Comparison of ENCODE assay signal across 1 cellular context in the genomic region with DNA sequence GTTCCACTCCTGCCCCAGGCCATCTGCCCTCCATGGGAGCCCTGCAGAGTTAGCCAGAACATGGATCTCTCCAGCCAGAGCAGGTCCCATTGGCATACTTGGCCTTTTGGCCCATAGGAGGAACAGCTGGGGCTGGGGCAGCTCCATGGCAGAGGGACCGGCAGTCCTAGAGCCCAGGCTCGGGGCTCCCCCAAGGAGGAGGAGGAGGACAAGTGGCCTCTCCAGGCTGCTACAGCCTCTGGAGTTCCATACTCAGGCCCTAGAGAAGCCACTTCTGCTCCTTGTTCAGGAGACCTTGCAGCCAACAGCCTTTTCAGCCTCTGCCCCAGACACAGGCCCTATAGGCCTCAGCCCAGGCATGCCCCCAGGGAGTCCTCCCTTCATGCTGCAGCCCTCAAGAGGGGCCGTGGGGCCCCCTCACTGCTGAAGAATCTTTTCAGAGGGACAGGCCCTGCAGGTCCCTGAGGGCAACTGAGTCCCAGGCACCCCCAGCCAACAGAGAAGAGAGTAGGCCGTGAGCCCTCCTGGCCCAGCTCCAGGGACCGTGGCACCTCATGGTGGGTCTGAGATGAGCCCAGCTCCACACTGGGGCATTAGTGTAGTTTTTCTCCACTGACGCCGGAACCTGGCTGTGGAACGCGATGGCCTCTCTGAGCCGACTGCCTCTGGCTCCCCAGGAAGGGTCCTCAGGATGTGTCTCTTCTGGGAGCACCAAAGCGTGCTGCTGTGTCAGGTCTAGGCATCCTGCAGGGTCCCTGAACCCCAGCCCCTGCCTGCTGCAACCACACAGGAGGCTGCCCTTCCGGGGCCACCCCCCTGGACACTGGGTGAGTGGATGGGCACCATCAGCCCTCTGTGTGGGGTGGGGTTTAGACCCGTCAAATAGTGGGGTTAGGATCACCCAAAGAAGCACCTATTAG.
TF ChIP-seq lines count a peak whose summit lies in the region.

No MANE protein-coding gene starts in this region.

TF ChIP-seq in A549, 52 proteins besides CTCF, POLR2A, EP300 and RAD21 (continued from another document):
- TF ChIP-seq, protein P1, sequence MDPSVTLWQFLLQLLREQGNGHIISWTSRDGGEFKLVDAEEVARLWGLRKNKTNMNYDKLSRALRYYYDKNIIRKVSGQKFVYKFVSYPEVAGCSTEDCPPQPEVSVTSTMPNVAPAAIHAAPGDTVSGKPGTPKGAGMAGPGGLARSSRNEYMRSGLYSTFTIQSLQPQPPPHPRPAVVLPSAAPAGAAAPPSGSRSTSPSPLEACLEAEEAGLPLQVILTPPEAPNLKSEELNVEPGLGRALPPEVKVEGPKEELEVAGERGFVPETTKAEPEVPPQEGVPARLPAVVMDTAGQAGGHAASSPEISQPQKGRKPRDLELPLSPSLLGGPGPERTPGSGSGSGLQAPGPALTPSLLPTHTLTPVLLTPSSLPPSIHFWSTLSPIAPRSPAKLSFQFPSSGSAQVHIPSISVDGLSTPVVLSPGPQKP (IDR thresholded peaks at IDR 0.05; ENCODE audit: low read depth, low read length), result no peak
- TF ChIP-seq MYC (IDR thresholded peaks at IDR 0.05; ENCODE audit: borderline replicate concordance, low read length) (no peak), KDM1A (IDR thresholded peaks at IDR 0.05; ENCODE audit: low read depth) (no peak), EHF (CRISPR knock-in tag; IDR thresholded peaks at IDR 0.05) (no peak), PHF8 (IDR thresholded peaks at IDR 0.05; ENCODE audit: borderline replicate concordance, low read depth) (no peak), ZFP36 (IDR thresholded peaks at IDR 0.05; ENCODE audit: borderline replicate concordance, partially characterized antibody) (no peak)
- TF ChIP-seq, protein P2, sequence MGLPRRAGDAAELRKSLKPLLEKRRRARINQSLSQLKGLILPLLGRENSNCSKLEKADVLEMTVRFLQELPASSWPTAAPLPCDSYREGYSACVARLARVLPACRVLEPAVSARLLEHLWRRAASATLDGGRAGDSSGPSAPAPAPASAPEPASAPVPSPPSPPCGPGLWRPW (IDR thresholded peaks at IDR 0.05), result no peak
TF ChIP-seq in A549: peak in this region for 0.
